8 cellular contexts compared by ENCODE assay signal in genomic region chr5:50440651-50441478, GRCh38. TPM values are rescaled to one million over a fixed set of nuclear protein-coding genes. Genes with fewer than 3 reads are reported as not detected.
DNase-seq lines count a peak whose midpoint lies in the region; ATAC-seq and TF ChIP-seq lines count a peak whose summit lies in the region.

Gene EMB (minus strand): TSS chr5:50441288. CDS start chr5:50441151, 137 bp downstream.

- ATAC-seq in GM19438 (IDR thresholded peaks at IDR 0.05; ENCODE audit: low read depth, unreplicated experiment), result peak; percentile 61
- ATAC-seq in HG03575 (IDR thresholded peaks at IDR 0.05; ENCODE audit: extremely low read depth, insufficient number of reproducible peaks, low FRiP score, unreplicated experiment), result peak; percentile 29
- ATAC-seq in left ventricle myocardium superior, result peak; percentile 93

- peaks cover 6% of the 10 kb centered on the region for H3K4me1 ChIP-seq in vagina

- DNase-seq in COLO668 (lab: John Stamatoyannopoulos, UW; ENCODE audit: unreplicated experiment) (peak; percentile 75), left ventricle myocardium superior (peak; percentile 78), putamen (ENCODE audit: low spot score) (peak; percentile 48), vagina (ENCODE audit: extremely low spot score in 2 of 2) (no peak)
- peak; percentile 27 to 69 (median 62) for DNase-seq in activated naive CD4-positive, alpha-beta T cell (lab: John Stamatoyannopoulos, UW)

- no peak for TF ChIP-seq CTCF in vagina (IDR thresholded peaks at IDR 0.05)

- TF ChIP-seq POLR2A in Raji (IDR thresholded peaks at IDR 0.05; ENCODE audit: insufficient read depth, low read depth, low read length) (peak; percentile 79), vagina (IDR thresholded peaks at IDR 0.05) (no peak)

- H3K36me3 ChIP-seq in vagina, result no peaks in the 10 kb centered on the region

- H3K27ac ChIP-seq in vagina, result peak within 1 kb of the TSS; percentile 50

- intact Hi-C loops in left ventricle myocardium superior (cut with micrococcal nuclease), result no loop called here
- intact Hi-C loops in vagina (cut with DNase I), result no loop called here

- peak within 1 kb of the TSS; percentile 50 to 56 for H3K4me3 ChIP-seq in vagina

- no peaks in the 10 kb centered on the region for H3K27me3 ChIP-seq in vagina

- no peaks in the 10 kb centered on the region for H3K9me3 ChIP-seq in vagina

RNA-seq across cellular contexts. Expression of gene EMB, which starts in this region (rescaled TPM):
- total RNA-seq in left ventricle myocardium superior, result 12.0 TPM
- total RNA-seq in vagina, result 10.1 TPM

Comparison
In these comparisons a context has a peak if more than half of its experiments do, and no peak if none do; other contexts are left out.
1. DNase-seq: peak in COLO668 (single experiment), activated naive CD4-positive, alpha-beta T cell (4 of 4), left ventricle myocardium superior (single experiment) and putamen (single experiment); none in vagina (0 of 2).
2. ATAC-seq: peak in every context shown above with its lines; median percentile 93 in left ventricle myocardium superior; 61 in GM19438; 29 in HG03575.